27 cellular contexts compared by ENCODE assay signal in genomic region chr3:51063074-51063473, GRCh38.
"Had no signal": no experiment of that assay in that cellular context is flagged by ENCODE, and none has a peak within 500 bp of the region (broad histone marks: within the 10 kb centered on the region; RNA-seq: fewer than 3 reads in every experiment).

No MANE protein-coding gene starts in this region.

- H3K4me3 ChIP-seq: adrenal gland, ascending aorta, suprapubic skin, tibial nerve had no signal

- H3K36me3 ChIP-seq: adrenal gland, ascending aorta, brain microvascular endothelial cell, suprapubic skin, tibial nerve had no signal

- H3K27me3 ChIP-seq: adrenal gland, ascending aorta, brain microvascular endothelial cell, suprapubic skin, tibial nerve had no signal

- H3K9me3 ChIP-seq: adrenal gland, ascending aorta, suprapubic skin, tibial nerve had no signal

- FAIRE-seq: urothelium cell line had no signal

- ATAC-seq: activated CD4-positive, alpha-beta T cell treated with anti-CD3 and anti-CD28 coated beads for 36 hours; activated T-helper 17 cell treated with anti-CD3 and anti-CD28 coated beads, Interleukin-2, amount 50 U/mL, for 72 hours; foreskin keratinocyte; left ventricle myocardium superior; natural killer cell; stimulated activated effector memory CD8-positive, alpha-beta T cell treated with anti-CD3 and anti-CD28 coated beads, Interleukin-12 subunit alpha, Interleukin-12 subunit beta, amount 100 ng/mL, for 72 hours; stimulated activated naive CD8-positive, alpha-beta T cell treated with anti-CD3 and anti-CD28 coated beads, Interleukin-15, amount 100 ng/mL, for 72 hours had no signal

- H3K27ac ChIP-seq: adrenal gland, ascending aorta, brain microvascular endothelial cell, foreskin keratinocyte, suprapubic skin, tibial nerve had no signal

- DNase-seq: activated B cell treated with CpG ODN at 0.5 μM for 24 hours; activated CD4-positive, alpha-beta T cell treated with anti-CD3 and anti-CD28 coated beads for 36 hours; activated CD4-positive, alpha-beta T cell treated with anti-CD3 and anti-CD28 coated beads, Interleukin-2, amount 50 U/mL, for 4 hours; activated CD8-positive, alpha-beta memory T cell treated with anti-CD3 and anti-CD28 coated beads for 24 hours; activated CD8-positive, alpha-beta memory T cell treated with anti-CD3 and anti-CD28 coated beads, Interleukin-2, amount 50 U/mL, for 4 hours; activated T-cell treated with anti-CD3 and anti-CD28 coated beads, Interleukin-2, amount 50 U/mL, for 24 hours; brain microvascular endothelial cell; caudate nucleus; effector CD4-positive, alpha-beta T cell; foreskin keratinocyte; glutamatergic neuron; hippocampal formation; kidney glomerular epithelial cell; left ventricle myocardium superior; mammary epithelial cell; natural killer cell; retina; stimulated activated CD4-positive, alpha-beta T cell treated with anti-CD3 and anti-CD28 coated beads, Interleukin-1b, Interleukin-23, amount 100 ng/mL, for 48 hours; stimulated activated naive CD8-positive, alpha-beta T cell treated with anti-CD3 and anti-CD28 coated beads, Interleukin-15, amount 100 ng/mL, for 72 hours; T1000 had no signal

- H3K4me1 ChIP-seq: adrenal gland, ascending aorta, foreskin keratinocyte, suprapubic skin, tibial nerve had no signal
